Comparison of ENCODE assay signal across 26 cellular contexts in genomic region chrX:129596077-129596476, GRCh38. TPM values are rescaled to one million over a fixed set of nuclear protein-coding genes. Genes with fewer than 3 reads are reported as not detected.
DNase-seq lines count a peak whose midpoint lies in the region; ATAC-seq, FAIRE-seq and TF ChIP-seq lines count a peak whose summit lies in the region.
"Had no signal": no experiment of that assay in that cellular context is flagged by ENCODE, and none has a peak within 500 bp of the region (broad histone marks: within the 10 kb centered on the region; RNA-seq: fewer than 3 reads in every experiment).

No MANE protein-coding gene starts in this region.

- H2AFZ ChIP-seq in Karpas-422 (ENCODE audit: low read length), result peak overlapping the region; percentile 78; the same call in 1 of the 2 replicates
- no peak overlapping the region for H2AFZ ChIP-seq in astrocyte (ENCODE audit: low read depth, low read length)

- peaks cover 10% of the 10 kb centered on the region for H3K4me1 Mint-ChIP-seq in astrocyte (ENCODE audit: low read depth, unreplicated experiment)
- H3K4me1 Mint-ChIP-seq: CD8-positive, alpha-beta memory T cell had no signal

- H3K36me3 Mint-ChIP-seq in astrocyte (ENCODE audit: low read depth, unreplicated experiment), result peaks cover 4% of the 10 kb centered on the region
- H3K36me3 Mint-ChIP-seq: CD4-positive, alpha-beta memory T cell; CD4-positive, CD25-positive, alpha-beta regulatory T cell; CD8-positive, alpha-beta memory T cell had no signal

- no peak overlapping the region for H3K4me3 Mint-ChIP-seq in astrocyte (ENCODE audit: unreplicated experiment)
- H3K4me3 Mint-ChIP-seq: CD14-positive monocyte; CD4-positive, alpha-beta memory T cell; CD4-positive, CD25-positive, alpha-beta regulatory T cell; CD8-positive, alpha-beta memory T cell had no signal

- H3K9me3 Mint-ChIP-seq in astrocyte (ENCODE audit: unreplicated experiment), result no peaks in the 10 kb centered on the region
- H3K9me3 Mint-ChIP-seq: CD14-positive monocyte; CD4-positive, alpha-beta memory T cell; CD8-positive, alpha-beta memory T cell had no signal

- H3K79me2 ChIP-seq in DOHH2 (ENCODE audit: control insufficient read depth, low read length), result no peaks in the 10 kb centered on the region
- H3K79me2 ChIP-seq in Karpas-422 (ENCODE audit: low read length), result no peaks in the 10 kb centered on the region
- no peaks in the 10 kb centered on the region for H3K79me2 ChIP-seq in astrocyte (ENCODE audit: insufficient read depth, low read length)

- H3K9me3 ChIP-seq in DOHH2 (ENCODE audit: control insufficient read depth, insufficient read depth, low read length), result no peaks in the 10 kb centered on the region
- no peaks in the 10 kb centered on the region for H3K9me3 ChIP-seq in Karpas-422 (ENCODE audit: low read length)
- H3K9me3 ChIP-seq in astrocyte (ENCODE audit: insufficient read depth, low read depth, low read length), result no peaks in the 10 kb centered on the region
- H3K9me3 ChIP-seq: A549, BE2C, BLaER1 had no signal

- no peaks in the 10 kb centered on the region for H3K27me3 ChIP-seq in DOHH2 (ENCODE audit: control insufficient read depth, low read length)
- no peaks in the 10 kb centered on the region for H3K27me3 ChIP-seq in Karpas-422 (ENCODE audit: low read length)
- H3K27me3 ChIP-seq in astrocyte (ENCODE audit: insufficient read depth, low read length), result no peaks in the 10 kb centered on the region
- H3K27me3 ChIP-seq: BE2C had no signal

- TF ChIP-seq CTCF in DOHH2 (IDR thresholded peaks at IDR 0.05; ENCODE audit: low read depth, low read length, poor library complexity, severe bottlenecking) (no peak), astrocyte (IDR thresholded peaks at IDR 0.05; ENCODE audit: insufficient read depth, low read depth, low read length) (no peak)

- no peaks in the 10 kb centered on the region for H3F3A ChIP-seq in DOHH2 (ENCODE audit: control insufficient read depth, insufficient read depth)

- H3K27ac Mint-ChIP-seq in astrocyte (ENCODE audit: unreplicated experiment), result no peak overlapping the region
- H3K27ac Mint-ChIP-seq: CD14-positive monocyte; CD4-positive, alpha-beta memory T cell; CD4-positive, CD25-positive, alpha-beta regulatory T cell; CD8-positive, alpha-beta memory T cell had no signal

- H3K9ac ChIP-seq in Karpas-422 (ENCODE audit: low read length), result peak overlapping the region; percentile 35
- no peak overlapping the region for H3K9ac ChIP-seq in astrocyte (ENCODE audit: low read length)
- H3K9ac ChIP-seq: BLaER1 had no signal

- H4K20me1 ChIP-seq in DOHH2 (ENCODE audit: control insufficient read depth, insufficient read depth, low read depth, low read length), result no peaks in the 10 kb centered on the region
- H4K20me1 ChIP-seq in Karpas-422 (ENCODE audit: insufficient read depth, low read depth, low read length), result no peaks in the 10 kb centered on the region
- no peaks in the 10 kb centered on the region for H4K20me1 ChIP-seq in astrocyte (ENCODE audit: insufficient read depth, low read length)

- ATAC-seq in sciatic nerve (no peak), HG03342 (IDR thresholded peaks at IDR 0.05; ENCODE audit: unreplicated experiment) (no peak)
- ATAC-seq: A549, GM12878 had no signal

- FAIRE-seq in astrocyte (lab: Jason Lieb, UNC), result peak; percentile 49
- FAIRE-seq: A549, GM12878, GM12892, GM18507 had no signal

- H3K36me3 ChIP-seq in DOHH2 (ENCODE audit: control insufficient read depth, low read length) (no peaks in the 10 kb centered on the region), Karpas-422 (ENCODE audit: insufficient read depth, low read length) (no peaks in the 10 kb centered on the region), astrocyte (ENCODE audit: insufficient read depth, low read length) (peaks cover 2% of the 10 kb centered on the region)
- H3K36me3 ChIP-seq: BE2C had no signal

- H3K4me3 ChIP-seq in DOHH2 (ENCODE audit: low read length) (no peak overlapping the region), Karpas-422 (ENCODE audit: low read length) (peak overlapping the region; percentile 14; the same call in 1 of the 2 replicates), astrocyte (ENCODE audit: insufficient read depth, low read depth, low read length) (no peak overlapping the region)
- H3K4me3 ChIP-seq: A549, BLaER1, GM12878 had no signal

- intact Hi-C loops in sciatic nerve (cut with DNase I), result no loop called here

- no peaks in the 10 kb centered on the region for H3K27me3 Mint-ChIP-seq in astrocyte (ENCODE audit: low read depth, unreplicated experiment)
- H3K27me3 Mint-ChIP-seq: CD4-positive, alpha-beta memory T cell had no signal

- H3K9me2 ChIP-seq in DOHH2 (replicated peaks; ENCODE audit: control insufficient read depth, low read length) (no peaks in the 10 kb centered on the region), Karpas-422 (replicated peaks; ENCODE audit: insufficient read depth, low read length) (no peaks in the 10 kb centered on the region)

- peak; percentile 55 for DNase-seq in Karpas-422
- DNase-seq in astrocyte (ENCODE audit: low read depth), result no peak
- no peak for DNase-seq in sciatic nerve (ENCODE audit: low spot score)
- DNase-seq in AML-193 (lab: John Stamatoyannopoulos, UW), result no peak
- DNase-seq: BE2C; C1 segment of cervical spinal cord; CD4-positive, alpha-beta memory T cell; CD4-positive, CD25-positive, alpha-beta regulatory T cell; CD8-positive, alpha-beta memory T cell; COR-L47; DMS 273 treated with DMSO at 0.1 percent for 48 hours; DMS153; DMS53; DMS79; DND-41; GDM1 had no signal

- H3K27ac ChIP-seq in DOHH2 (ENCODE audit: low read depth, low read length), result no peak overlapping the region
- peak overlapping the region; percentile 84 for H3K27ac ChIP-seq in Karpas-422 (ENCODE audit: low read length)
- no peak overlapping the region for H3K27ac ChIP-seq in astrocyte (ENCODE audit: low read depth, low read length)
- H3K27ac ChIP-seq: 22Rv1, A549, BLaER1 had no signal

- H3K4me1 ChIP-seq in DOHH2 (ENCODE audit: control insufficient read depth, low read length) (peaks cover 8% of the 10 kb centered on the region), Karpas-422 (ENCODE audit: low read length) (peaks cover 18% of the 10 kb centered on the region), astrocyte (ENCODE audit: insufficient read depth, low read length) (peaks cover 4% of the 10 kb centered on the region)
- H3K4me1 ChIP-seq: BE2C, BLaER1 had no signal

- H3K4me2 ChIP-seq in DOHH2 (ENCODE audit: low read length), result 0 out of 2 replicates have a peak overlapping the region, but pooled peaks have one; percentile 24
- H3K4me2 ChIP-seq in Karpas-422 (ENCODE audit: low read depth, low read length, poor library complexity, severe bottlenecking), result peak overlapping the region; percentile 47
- H3K4me2 ChIP-seq in astrocyte (ENCODE audit: low read length), result no peak overlapping the region
- H3K4me2 ChIP-seq: A549, BLaER1 had no signal

RNA-seq across cellular contexts. Expression of gene OCRL, which starts 56.0 kb away (rescaled TPM):
- 5.5 and 8.1 TPM in 2 replicates for total RNA-seq in Karpas-422 (2014; rRNA removed; shearing (Covaris generic); ENCODE audit: low replicate concordance)
- 36.1 and 36.2 TPM in 2 replicates for total RNA-seq in astrocyte
- 21.4 TPM for total RNA-seq in sciatic nerve

RNA-seq across cellular contexts. Expression of gene APLN, which starts 58.7 kb away (rescaled TPM):
- not detected in 2 replicates for total RNA-seq in Karpas-422 (2014; rRNA removed; shearing (Covaris generic); ENCODE audit: low replicate concordance)
- total RNA-seq in astrocyte, result 0.62 and 2.1 TPM in 2 replicates
- total RNA-seq in sciatic nerve, result 1.3 TPM
- total RNA-seq: CD4-positive, alpha-beta memory T cell; CD4-positive, CD25-positive, alpha-beta regulatory T cell; G401; GM12878 had no signal
